ENCODE assay signal across 26 cellular contexts in the genomic region with DNA sequence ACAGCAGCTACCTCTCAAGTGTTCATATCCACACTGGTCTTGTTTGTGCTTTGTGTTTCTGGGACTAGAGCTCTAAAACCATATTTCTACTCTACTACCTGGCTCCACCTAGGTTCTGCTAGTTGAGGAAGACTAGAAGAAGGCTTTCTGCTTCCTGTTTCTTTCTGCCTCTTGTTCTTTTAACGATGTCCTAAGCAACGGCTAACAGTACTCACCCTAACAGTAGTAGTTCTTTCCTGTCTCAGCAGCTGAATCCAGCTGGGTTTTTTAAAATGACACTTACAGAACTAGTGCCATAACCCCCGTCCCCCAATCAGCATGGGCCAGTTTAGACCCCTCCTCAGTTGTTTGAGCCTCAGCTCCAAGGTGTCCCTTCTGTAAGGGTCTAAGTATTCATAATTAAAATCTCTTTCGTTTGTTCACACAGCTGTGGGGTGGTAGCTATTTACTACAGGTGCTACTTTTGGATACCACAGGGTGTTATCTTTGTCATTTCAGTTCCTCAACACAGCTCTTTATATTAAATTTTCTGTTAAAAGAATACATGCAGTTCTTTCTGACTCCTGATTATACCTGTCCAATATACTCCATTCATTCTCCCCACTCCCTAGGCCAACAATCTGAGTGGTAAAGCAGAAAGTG.
"Had no signal": no experiment of that assay in that cellular context is flagged by ENCODE, and none has a peak within 500 bp of the region (broad histone marks: within the 10 kb centered on the region; RNA-seq: fewer than 3 reads in every experiment).

No MANE protein-coding gene starts in this region.

- DNase-seq: activated CD4-positive, alpha-beta T cell treated with anti-CD3 and anti-CD28 coated beads for 4 hours; activated CD8-positive, alpha-beta memory T cell treated with anti-CD3 and anti-CD28 coated beads, Interleukin-2, amount 50 U/mL, for 4 hours; activated CD8-positive, alpha-beta T cell treated with anti-CD3 and anti-CD28 coated beads for 36 hours; activated gamma-delta T cell treated with Interleukin-2 at 50 U/mL for 16 hours; activated naive CD4-positive, alpha-beta T cell treated with anti-CD3 and anti-CD28 coated beads, Interleukin-2, amount 50 U/mL, for 16 hours; activated naive CD8-positive, alpha-beta T cell treated with anti-CD3 and anti-CD28 coated beads, Interleukin-2, amount 10 ng/mL, durations not matched to agents 7 days and 5 days; activated T-cell treated with anti-CD3 and anti-CD28 coated beads, Interleukin-2, amount 50 U/mL, for 72 hours; adrenal gland; anterior cingulate cortex; cerebellar nuclear complex; NCI-H1092; NCI-H1417; NCI-H1694; NCI-H2029 treated with DMSO at 0.1 percent for 48 hours; NCI-H345; NCI-H510A; NCI-H526 treated with DMSO at 0.1 percent for 48 hours; NCI-H82; NK-92 treated with Interleukin-12 subunit alpha and Interleukin-12 subunit beta, amount 100 ng/mL, for 24 hours; Peyer's patch; SHP77 had no signal

- H3K27me3 Mint-ChIP-seq: activated CD8-positive, alpha-beta T cell treated with anti-CD3 and anti-CD28 coated beads for 36 hours; activated naive CD8-positive, alpha-beta T cell treated with anti-CD3 and anti-CD28 coated beads, Interleukin-2, amount 10 ng/mL, durations not matched to agents 7 days and 5 days had no signal

- H3K27me3 ChIP-seq: adrenal gland, Peyer's patch, SJSA1 had no signal

- H3K27ac ChIP-seq: adrenal gland, Peyer's patch, SJSA1 had no signal

- H3K4me1 Mint-ChIP-seq: activated naive CD8-positive, alpha-beta T cell treated with anti-CD3 and anti-CD28 coated beads, Interleukin-2, amount 10 ng/mL, durations not matched to agents 7 days and 5 days had no signal

- H3K9me3 ChIP-seq: Peyer's patch had no signal

- ATAC-seq: activated CD4-positive, CD25-positive, alpha-beta regulatory T cell treated with anti-CD3 and anti-CD28 coated beads, Interleukin-2, amount 50 U/mL, for 24 hours; activated CD8-positive, alpha-beta T cell treated with anti-CD3 and anti-CD28 coated beads for 36 hours; activated T-cell treated with anti-CD3 and anti-CD28 coated beads, Interleukin-2, amount 50 U/mL, for 72 hours; SK-N-SH treated with all-trans-retinoic acid at 6 μM for 48 hours had no signal

- H3K4me3 ChIP-seq: adrenal gland, Peyer's patch, SJSA1 had no signal

- H3K4me3 Mint-ChIP-seq: activated CD8-positive, alpha-beta T cell treated with anti-CD3 and anti-CD28 coated beads for 36 hours; activated naive CD8-positive, alpha-beta T cell treated with anti-CD3 and anti-CD28 coated beads, Interleukin-2, amount 10 ng/mL, durations not matched to agents 7 days and 5 days; activated T-cell treated with anti-CD3 and anti-CD28 coated beads, Interleukin-2, amount 50 U/mL, for 72 hours; T-helper 1 cell treated with Interleukin-12 subunit alpha and Interleukin-12 subunit beta and Interleukin-4 antibody, amounts not matched to agents 30 μg/mL and 1 μg/mL, for 36 hours had no signal

- H3K36me3 ChIP-seq: Peyer's patch, SJSA1 had no signal

- H3K4me1 ChIP-seq: adrenal gland, Peyer's patch, SJSA1 had no signal

- H3K27ac Mint-ChIP-seq: activated CD8-positive, alpha-beta T cell treated with anti-CD3 and anti-CD28 coated beads for 36 hours; activated naive CD8-positive, alpha-beta T cell treated with anti-CD3 and anti-CD28 coated beads, Interleukin-2, amount 10 ng/mL, durations not matched to agents 7 days and 5 days; activated T-cell treated with anti-CD3 and anti-CD28 coated beads, Interleukin-2, amount 50 U/mL, for 72 hours; activated T-helper 2 cell treated with anti-CD3 and anti-CD28 coated beads, Interferon-gamma antibody, Interleukin-2, Interleukin-4, amounts not matched to agents 10 μg/mL and 5 μg/mL and 100 μg/mL, durations not matched to agents 14 hours and 24 hours and 36 hours; T-helper 1 cell treated with Interleukin-12 subunit alpha and Interleukin-12 subunit beta and Interleukin-4 antibody, amounts not matched to agents 30 μg/mL and 1 μg/mL, for 36 hours had no signal

- H3K36me3 Mint-ChIP-seq: activated naive CD8-positive, alpha-beta T cell treated with anti-CD3 and anti-CD28 coated beads, Interleukin-2, amount 10 ng/mL, durations not matched to agents 7 days and 5 days had no signal
